ENCODE assay signal across 8 cellular contexts in the genomic region with DNA sequence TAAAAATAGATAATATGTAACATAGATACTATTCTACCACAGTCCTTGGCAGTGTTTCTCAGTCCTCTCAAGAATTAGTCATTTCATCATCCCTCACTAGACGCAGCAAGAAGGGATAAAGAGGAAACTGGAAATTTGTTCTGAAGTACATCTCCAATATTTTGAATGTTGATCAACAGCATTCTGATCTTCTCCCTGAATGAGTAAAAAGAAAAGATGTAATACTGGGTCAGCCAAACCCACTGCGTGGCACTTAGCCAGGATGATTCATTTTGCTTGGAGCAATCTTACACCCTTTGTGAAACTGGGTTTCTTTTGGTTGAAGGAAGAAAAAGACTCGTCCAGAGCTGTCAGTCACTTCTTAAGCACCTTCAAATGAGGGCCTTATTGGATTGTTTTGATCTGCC. TPM values are rescaled to one million over a fixed set of nuclear protein-coding genes. Genes with fewer than 3 reads are reported as not detected.
DNase-seq lines count a peak whose midpoint lies in the region; ATAC-seq and TF ChIP-seq lines count a peak whose summit lies in the region.

No MANE protein-coding gene starts in this region.

- no peaks in the 10 kb centered on the region for H3K36me3 ChIP-seq in KMS-11 (ENCODE audit: insufficient read depth)

- no peak overlapping the region for H3K27ac Mint-ChIP-seq in activated naive CD4-positive, alpha-beta T cell treated with anti-CD3 and anti-CD28 coated beads for 36 hours
- no peak overlapping the region for H3K27ac Mint-ChIP-seq in activated naive CD4-positive, alpha-beta T cell treated with anti-CD3 and anti-CD28 coated beads, Interleukin-2, amount 50 U/mL, for 72 hours

- no peaks in the 10 kb centered on the region for H3K27me3 ChIP-seq in KMS-11 (ENCODE audit: insufficient read depth, low read depth)

- peak overlapping the region; percentile 13; the same call in 1 of the 2 replicates for H3K4me2 ChIP-seq in KMS-11

- DNase-seq in activated naive CD4-positive, alpha-beta T cell treated with anti-CD3 and anti-CD28 coated beads for 36 hours, result peak; percentile 85
- DNase-seq in activated naive CD4-positive, alpha-beta T cell (lab: John Stamatoyannopoulos, UW), result no peak
- DNase-seq in activated naive CD4-positive, alpha-beta T cell treated with anti-CD3 and anti-CD28 coated beads, Interleukin-2, amount 50 U/mL, for 72 hours (ENCODE audit: low spot score in 2 of 2), result peak in 1 of 2 donors; percentile 78
- DNase-seq in hepatic stellate cell (ENCODE audit: low spot score) (peak; percentile 28), KG1 (lab: John Stamatoyannopoulos, UW) (no peak)
- peak; percentile 66 for DNase-seq in stimulated activated CD4-positive, alpha-beta T cell treated with anti-CD3 and anti-CD28 coated beads, Interleukin-4, amount 100 ng/mL, for 24 hours

- H3K27ac ChIP-seq in KMS-11, result 0 out of 2 replicates have a peak overlapping the region, but pooled peaks have one; percentile 5

- H3K4me3 Mint-ChIP-seq in activated naive CD4-positive, alpha-beta T cell treated with anti-CD3 and anti-CD28 coated beads for 36 hours, result no peak overlapping the region

- peak; percentile 98 for ATAC-seq in activated naive CD4-positive, alpha-beta T cell treated with anti-CD3 and anti-CD28 coated beads, Interleukin-2, amount 50 U/mL, for 72 hours
- ATAC-seq in GM19035 (IDR thresholded peaks at IDR 0.05; ENCODE audit: unreplicated experiment), result no peak

- H2AFZ ChIP-seq in KMS-11 (ENCODE audit: low read depth), result no peak overlapping the region

- H3K4me3 ChIP-seq in KMS-11 (IDR thresholded peaks at IDR 0.05; ENCODE audit: insufficient read depth, low read depth, low read length), result no peak overlapping the region

- CTCF ChIA-PET in activated naive CD4-positive, alpha-beta T cell treated with anti-CD3 and anti-CD28 coated beads for 36 hours (lab: Charles Lee), result no interaction called here

- no peak overlapping the region for H3K9ac ChIP-seq in KMS-11

- no peaks in the 10 kb centered on the region for H3K9me3 Mint-ChIP-seq in activated naive CD4-positive, alpha-beta T cell treated with anti-CD3 and anti-CD28 coated beads for 36 hours
- H3K9me3 Mint-ChIP-seq in activated naive CD4-positive, alpha-beta T cell treated with anti-CD3 and anti-CD28 coated beads, Interleukin-2, amount 50 U/mL, for 72 hours, result no peaks in the 10 kb centered on the region

- H3K27me3 Mint-ChIP-seq in activated naive CD4-positive, alpha-beta T cell treated with anti-CD3 and anti-CD28 coated beads for 36 hours (ENCODE audit: low read depth), result no peaks in the 10 kb centered on the region

- peaks cover 4% of the 10 kb centered on the region for H3K36me3 Mint-ChIP-seq in activated naive CD4-positive, alpha-beta T cell treated with anti-CD3 and anti-CD28 coated beads for 36 hours (ENCODE audit: low read depth)
- peaks cover 0 to 9% of the 10 kb centered on the region in 2 donors for H3K36me3 Mint-ChIP-seq in activated naive CD4-positive, alpha-beta T cell treated with anti-CD3 and anti-CD28 coated beads, Interleukin-2, amount 50 U/mL, for 72 hours

- H3K4me1 Mint-ChIP-seq in activated naive CD4-positive, alpha-beta T cell treated with anti-CD3 and anti-CD28 coated beads for 36 hours (ENCODE audit: low read depth), result peaks cover 27% of the 10 kb centered on the region

- no peaks in the 10 kb centered on the region for H4K20me1 ChIP-seq in KMS-11 (ENCODE audit: insufficient read depth)

- intact Hi-C loops in activated naive CD4-positive, alpha-beta T cell treated with anti-CD3 and anti-CD28 coated beads for 36 hours (cut with micrococcal nuclease), result loop anchor here (1.0 kb wide), 1 partner anchor 53 kb away; no protein-coding TSS in a partner anchor

- H3K79me2 ChIP-seq in KMS-11 (ENCODE audit: insufficient read depth, low read depth), result no peaks in the 10 kb centered on the region

- peaks cover 16% of the 10 kb centered on the region for H3K4me1 ChIP-seq in KMS-11 (ENCODE audit: low read depth, poor library complexity, severe bottlenecking)

- TF ChIP-seq CTCF in KMS-11 (conservative IDR thresholded peaks at IDR 0.05; ENCODE audit: low read depth, low read length), result no peak

RNA-seq across cellular contexts. Expression of gene TAF1B, which starts 54.1 kb away (rescaled TPM):
- 10 to 100 TPM; 24.8 to 25.7 TPM for total RNA-seq in activated naive CD4-positive, alpha-beta T cell treated with anti-CD3 and anti-CD28 coated beads for 36 hours
- 10 to 100 TPM; 22.7 to 28.8 TPM for total RNA-seq in activated naive CD4-positive, alpha-beta T cell treated with anti-CD3 and anti-CD28 coated beads, Interleukin-2, amount 50 U/mL, for 72 hours

RNA-seq across cellular contexts. Expression of gene GRHL1, which starts 54.2 kb away (rescaled TPM):
- under 1 TPM; 0.69 to 0.79 TPM for total RNA-seq in activated naive CD4-positive, alpha-beta T cell treated with anti-CD3 and anti-CD28 coated beads for 36 hours
- total RNA-seq in activated naive CD4-positive, alpha-beta T cell treated with anti-CD3 and anti-CD28 coated beads, Interleukin-2, amount 50 U/mL, for 72 hours, result under 1 TPM; 0.59 to 0.88 TPM

Comparison
In these comparisons a context has a peak if more than half of its experiments do, and no peak if none do; other contexts are left out.
1. DNase-seq: peak in activated naive CD4-positive, alpha-beta T cell treated with anti-CD3 and anti-CD28 coated beads for 36 hours (single experiment), hepatic stellate cell (single experiment) and stimulated activated CD4-positive, alpha-beta T cell treated with anti-CD3 and anti-CD28 coated beads, Interleukin-4, amount 100 ng/mL, for 24 hours (single experiment); none in activated naive CD4-positive, alpha-beta T cell (0 of 4) and KG1 (single experiment).